Comparison of ENCODE assay signal across 17 cellular contexts in the genomic region with DNA sequence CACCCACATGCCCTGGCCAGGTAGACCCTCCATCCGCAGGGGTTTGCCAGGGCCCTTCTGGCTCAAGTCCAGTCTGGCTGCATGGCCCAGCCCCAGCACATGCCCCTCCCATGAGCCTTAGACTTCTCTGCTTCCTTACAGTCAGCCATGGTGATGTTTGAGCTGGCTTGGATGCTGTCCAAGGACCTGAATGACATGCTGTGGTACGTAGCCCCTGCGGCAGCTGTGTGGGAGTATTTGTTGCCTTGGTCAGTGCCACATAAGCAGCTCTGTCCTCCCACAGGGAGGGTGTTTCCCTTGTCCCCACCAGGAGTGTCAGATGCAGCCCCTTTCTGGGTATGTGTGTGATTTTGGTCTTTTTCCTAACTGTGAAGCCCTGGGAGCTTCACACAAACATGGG. TPM values are rescaled to one million over a fixed set of nuclear protein-coding genes. Genes with fewer than 3 reads are reported as not detected.
A peak's percentile ranks its signal among the peaks of the same experiment; 100 is the strongest.
DNase-seq lines count a peak whose midpoint lies in the region; ATAC-seq, FAIRE-seq and TF ChIP-seq lines count a peak whose summit lies in the region.
"Had no signal": no experiment of that assay in that cellular context is flagged by ENCODE, and none has a peak within 500 bp of the region (broad histone marks: within the 10 kb centered on the region; RNA-seq: fewer than 3 reads in every experiment).

No MANE protein-coding gene starts in this region.

- no peak for TF ChIP-seq CTCF in H1 (IDR thresholded peaks at IDR 0.05; ENCODE audit: control extremely low read depth in 1 of 3, insufficient read depth in 1 of 3, low read depth in 1 of 3, low read length in 3 of 3)
- TF ChIP-seq CTCF in osteocyte (IDR thresholded peaks at IDR 0.05): no peak

- H2BK12ac ChIP-seq in H1 (ENCODE audit: low read depth, low read length): no peak overlapping the region

- H3K27ac Mint-ChIP-seq in osteocyte (ENCODE audit: unreplicated experiment): peak overlapping the region; percentile 52

- H2BK120ac ChIP-seq in H1 (replicated peaks; ENCODE audit: low read depth, low read length): no peak overlapping the region

- H3K4me1 ChIP-seq in H1 (replicated peaks in 1 of 4; ENCODE audit: control insufficient read depth in 3 of 4, insufficient read depth in 4 of 4, low read length in 3 of 4): no peaks in the 10 kb centered on the region
- H3K4me1 ChIP-seq: parathyroid adenoma, thyroid gland had no signal

- no peak overlapping the region for H2AFZ ChIP-seq in H1 (ENCODE audit: low read length)
- H2AFZ ChIP-seq: parathyroid adenoma, PC-9 had no signal

- H3K79me2 ChIP-seq in H1 (ENCODE audit: control insufficient read depth in 1 of 2, insufficient read depth in 2 of 2, low read length in 2 of 2): no peaks in the 10 kb centered on the region
- H3K79me2 ChIP-seq: parathyroid adenoma had no signal

- no peak overlapping the region for H3K56ac ChIP-seq in H1 (replicated peaks; ENCODE audit: insufficient read length, low read depth, low read length)

- TF ChIP-seq RAD21 in H1 (IDR thresholded peaks at IDR 0.05 in 1 of 2, conservative IDR thresholded peaks at IDR 0.05 in 1 of 2; ENCODE audit: low read depth in 2 of 2, low read length in 2 of 2): no peak

- peaks cover 5% of the 10 kb centered on the region for H3K4me1 Mint-ChIP-seq in osteocyte (ENCODE audit: unreplicated experiment)

- H3K9me3 Mint-ChIP-seq in osteocyte (ENCODE audit: unreplicated experiment): no peaks in the 10 kb centered on the region

- in situ Hi-C loops in G401 (cut with HindIII; ENCODE audit: low sequenced_read_pairs): no loop called here

- TF ChIP-seq EP300 in H1 (IDR thresholded peaks at IDR 0.05; ENCODE audit: borderline replicate concordance in 1 of 2, low read depth in 2 of 2, low read length in 2 of 2): no peak

- POLR2A ChIA-PET in H1 (lab: Charles Lee; ENCODE audit: partially characterized antibody): interaction anchor here (1.0 to 2.4 kb wide), 3 partner anchors 12 to 126 kb away, joined by 3 to 8 read pairs (median 3); no protein-coding TSS in a partner anchor

- no peaks in the 10 kb centered on the region; the same call in 1 of the 2 replicates for H3K79me1 ChIP-seq in H1 (ENCODE audit: low read depth, low read length)

- DNase-seq in EH (ENCODE audit: low read depth) (peak; percentile 85), H1 (ENCODE audit: low read depth in 1 of 2, low spot score in 2 of 2) (no peak), osteocyte (ENCODE audit: extremely low spot score, unreplicated experiment) (no peak), G401 (ENCODE audit: low spot score) (no peak)
- DNase-seq in stimulated activated CD4-positive, alpha-beta T cell treated with anti-CD3 and anti-CD28 coated beads, Interleukin-15, amount 100 ng/mL, for 24 hours: no peak
- DNase-seq: activated CD4-positive, CD25-positive, alpha-beta regulatory T cell; Calu3; cerebellar nuclear complex; left ventricle myocardium superior; NCI-H2029; PC-9 had no signal

- peaks cover 0 to 7% of the 10 kb centered on the region in 2 experiments for H4K20me1 ChIP-seq in H1 (replicated peaks in 1 of 2; ENCODE audit: control insufficient read depth in 1 of 2, insufficient read depth in 2 of 2, low read length in 2 of 2)

- H3K27ac ChIP-seq in H1 (ENCODE audit: low read depth, low read length): no peak overlapping the region
- H3K27ac ChIP-seq: parathyroid adenoma, PC-9, thyroid gland had no signal

- H3K9me3 ChIP-seq in H1 (ENCODE audit: insufficient read depth in 2 of 2, low read depth in 1 of 2, low read length in 1 of 2): no peaks in the 10 kb centered on the region
- H3K9me3 ChIP-seq: thyroid gland had no signal

- peak overlapping the region; percentile 14 for H3K4ac ChIP-seq in H1 (replicated peaks; ENCODE audit: insufficient read length, low read depth, low read length)

- H3K4me3 Mint-ChIP-seq in osteocyte (ENCODE audit: unreplicated experiment): no peak overlapping the region

- H2BK5ac ChIP-seq in H1 (ENCODE audit: low read depth, low read length): no peak overlapping the region

- H3K27me3 ChIP-seq in H1 (replicated peaks in 1 of 4; ENCODE audit: control insufficient read depth in 3 of 4, extremely low read depth in 1 of 4, insufficient read depth in 3 of 4, low read length in 3 of 4): no peaks in the 10 kb centered on the region
- H3K27me3 ChIP-seq: thyroid gland had no signal

- CTCF ChIA-PET in H1 (lab: Charles Lee; ENCODE audit: partially characterized antibody): interaction anchor here (1.1 to 2.6 kb wide), 5 partner anchors 10 to 182 kb away, joined by 3 to 13 read pairs (median 4); no protein-coding TSS in a partner anchor

- peaks cover 11 to 49% (median 24%) of the 10 kb centered on the region in 4 experiments for H3K36me3 ChIP-seq in H1 (ENCODE audit: control insufficient read depth in 2 of 4, insufficient read depth in 4 of 4, low read length in 3 of 4)
- H3K36me3 ChIP-seq: thyroid gland had no signal

- H3K18ac ChIP-seq in H1 (ENCODE audit: extremely low read depth, low read length): no peak overlapping the region

- no peak overlapping the region for H3K9ac ChIP-seq in H1 (replicated peaks in 1 of 4; ENCODE audit: extremely low read depth in 1 of 4, low read depth in 3 of 4, low read length in 3 of 4)
- H3K9ac ChIP-seq: parathyroid adenoma had no signal

- WGBS in H1 (ENCODE audit: extremely low coverage in 1 of 2, insufficient coverage in 1 of 2, insufficient read length in 1 of 2, insufficient replicate concordance in 2 of 2, low coverage in 1 of 2, low lambda C conversion rate in 2 of 2, missing lambda C conversion rate in 1 of 2), 2 experiments: 82% methylated on average over 3 of the region's 3 CpGs; no CpG with 5 or more reads in 1 of the 2 experiments

- H3K14ac ChIP-seq in H1 (ENCODE audit: insufficient read length): no peak overlapping the region

- H4K91ac ChIP-seq in H1 (replicated peaks; ENCODE audit: insufficient read length, low read length): no peak overlapping the region

- H3K36me3 Mint-ChIP-seq in osteocyte (ENCODE audit: unreplicated experiment): no peaks in the 10 kb centered on the region

- ATAC-seq in HG02884 (IDR thresholded peaks at IDR 0.05; ENCODE audit: unreplicated experiment) (no peak), GM19023 (IDR thresholded peaks at IDR 0.05; ENCODE audit: unreplicated experiment) (no peak)
- ATAC-seq: left ventricle myocardium superior had no signal

- no peak overlapping the region for H2AK5ac ChIP-seq in H1 (ENCODE audit: low read depth, low read length)

- no peak overlapping the region for H2BK15ac ChIP-seq in H1 (ENCODE audit: low read length)

- H4K8ac ChIP-seq in H1 (ENCODE audit: extremely low read depth, insufficient read depth, low read length): no peak overlapping the region

- H3K4me2 ChIP-seq in H1 (ENCODE audit: insufficient read depth in 1 of 2, low read depth in 2 of 2, low read length in 2 of 2): no peak overlapping the region
- H3K4me2 ChIP-seq: PC-9 had no signal

- TF ChIP-seq POLR2A in H1 (IDR thresholded peaks at IDR 0.05; ENCODE audit: control extremely low read depth in 1 of 2, low read depth in 2 of 2, low read length in 2 of 2): no peak

- FAIRE-seq in H1 (lab: Jason Lieb, UNC): no peak
- FAIRE-seq: frontal cortex had no signal

- no peak overlapping the region for H3K4me3 ChIP-seq in H1 (ENCODE audit: extremely low read depth in 1 of 4, insufficient read depth in 2 of 4, low read depth in 3 of 4, low read length in 4 of 4)
- H3K4me3 ChIP-seq: PC-9, thyroid gland had no signal

- H4K5ac ChIP-seq in H1 (ENCODE audit: insufficient read length, low read depth, low read length): no peak overlapping the region

- no peaks in the 10 kb centered on the region for H3K27me3 Mint-ChIP-seq in osteocyte (ENCODE audit: unreplicated experiment)

- H3K23me2 ChIP-seq in H1 (ENCODE audit: low read depth, low read length): no peaks in the 10 kb centered on the region

- H2BK20ac ChIP-seq in H1 (ENCODE audit: low read length): no peak overlapping the region

- H3K23ac ChIP-seq in H1 (ENCODE audit: insufficient read length): no peak overlapping the region

RNA-seq across cellular contexts. Expression of a gene that starts 17.5 kb away (rescaled TPM):
- 26.3 TPM for polyA plus RNA-seq in PFSK-1 (2012; ENCODE audit: insufficient read length, low read depth)
- total RNA-seq in H1 (2021; fragmentation: NEBNext Ultra II Directional; extraction: Animal tissue kit (Norgen Biotek cat#: 25700)): 31.9 and 32.6 TPM in 2 replicates
- 37.7 and 40.0 TPM in 2 replicates for polyA plus RNA-seq in H1 (2011; rRNA removed)
- 48.7 TPM for polyA plus RNA-seq in H1 (2011; cell fraction: cytosol; rRNA removed)
- 93.4 TPM for polyA plus RNA-seq in H1 (2011; cell fraction: nucleus; rRNA removed)
- polyA plus RNA-seq in H1 (2012, experiment 1 of 2): 41.7 to 48.4 TPM (median 48.0 TPM) in 4 replicates
- 17.8 TPM for polyA plus RNA-seq in H1 (2012, experiment 2 of 2)
- polyA plus RNA-seq in H1 (2013, experiment 1 of 2): 20.6 TPM
- polyA plus RNA-seq in H1 (2013, experiment 2 of 2): 19.0 TPM
- 36.0 and 42.1 TPM in 2 replicates for polyA minus RNA-seq in H1 (2011; rRNA and poly(A)+ RNA removed)
- 18.7 TPM for polyA minus RNA-seq in H1 (2011; cell fraction: cytosol; rRNA and poly(A)+ RNA removed)
- 42.5 TPM for polyA minus RNA-seq in H1 (2011; cell fraction: nucleus; rRNA and poly(A)+ RNA removed)
- total RNA-seq in osteocyte: 3.0 and 3.7 TPM in 2 replicates
- total RNA-seq in G401 (2014; rRNA removed; shearing (Covaris generic)): 43.4 and 46.7 TPM in 2 replicates

RNA-seq across cellular contexts. Expression of a gene that starts 18.3 kb away (rescaled TPM):
- polyA plus RNA-seq in PFSK-1 (2012; ENCODE audit: insufficient read length, low read depth): 89.1 TPM
- total RNA-seq in H1 (2021; fragmentation: NEBNext Ultra II Directional; extraction: Animal tissue kit (Norgen Biotek cat#: 25700)): 67.5 and 74.6 TPM in 2 replicates
- polyA plus RNA-seq in H1 (2011; rRNA removed): 84.6 and 116 TPM in 2 replicates
- polyA plus RNA-seq in H1 (2011; cell fraction: cytosol; rRNA removed): 95.6 TPM
- polyA plus RNA-seq in H1 (2011; cell fraction: nucleus; rRNA removed): 104 TPM
- polyA plus RNA-seq in H1 (2012, experiment 1 of 2): 88.2 to 115 TPM (median 95.4 TPM) in 4 replicates
- 64.2 TPM for polyA plus RNA-seq in H1 (2012, experiment 2 of 2)
- polyA plus RNA-seq in H1 (2013, experiment 1 of 2): 82.0 TPM
- 79.3 TPM for polyA plus RNA-seq in H1 (2013, experiment 2 of 2)
- 111 and 119 TPM in 2 replicates for polyA minus RNA-seq in H1 (2011; rRNA and poly(A)+ RNA removed)
- polyA minus RNA-seq in H1 (2011; cell fraction: cytosol; rRNA and poly(A)+ RNA removed): 24.9 TPM
- 41.9 TPM for polyA minus RNA-seq in H1 (2011; cell fraction: nucleus; rRNA and poly(A)+ RNA removed)
- total RNA-seq in osteocyte: 72.5 and 74.9 TPM in 2 replicates
- total RNA-seq in G401 (2014; rRNA removed; shearing (Covaris generic)): 74.1 and 84.8 TPM in 2 replicates

RNA-seq across cellular contexts. Expression of a gene that starts 27.0 kb away (rescaled TPM):
- polyA plus RNA-seq in PFSK-1 (2012; ENCODE audit: insufficient read length, low read depth): 0.15 TPM
- 0.69 and 1.6 TPM in 2 replicates for total RNA-seq in H1 (2021; fragmentation: NEBNext Ultra II Directional; extraction: Animal tissue kit (Norgen Biotek cat#: 25700))
- polyA plus RNA-seq in H1 (2011; rRNA removed): 1.2 and 2.5 TPM in 2 replicates
- 1.4 TPM for polyA plus RNA-seq in H1 (2011; cell fraction: cytosol; rRNA removed)
- polyA plus RNA-seq in H1 (2011; cell fraction: nucleus; rRNA removed): 1.6 TPM
- 0.51 to 1.3 TPM (median 0.91 TPM) in 4 replicates for polyA plus RNA-seq in H1 (2012, experiment 1 of 2)
- 0.83 TPM for polyA plus RNA-seq in H1 (2012, experiment 2 of 2)
- 1.2 TPM for polyA plus RNA-seq in H1 (2013, experiment 1 of 2)
- 1.4 TPM for polyA plus RNA-seq in H1 (2013, experiment 2 of 2)
- 0.16 and 0.44 TPM in 2 replicates for polyA minus RNA-seq in H1 (2011; rRNA and poly(A)+ RNA removed)
- polyA minus RNA-seq in H1 (2011; cell fraction: cytosol; rRNA and poly(A)+ RNA removed): 1.1 TPM
- 4.3 TPM for polyA minus RNA-seq in H1 (2011; cell fraction: nucleus; rRNA and poly(A)+ RNA removed)
- not detected in 2 replicates for total RNA-seq in osteocyte
- total RNA-seq in G401 (2014; rRNA removed; shearing (Covaris generic)): not detected in 2 replicates
- total RNA-seq: Calu3, PC-9 had no signal

RNA-seq across cellular contexts. Expression of a gene that starts 49.7 kb away (rescaled TPM):
- 46.7 TPM for polyA plus RNA-seq in PFSK-1 (2012; ENCODE audit: insufficient read length, low read depth)
- 22.7 and 28.2 TPM in 2 replicates for total RNA-seq in H1 (2021; fragmentation: NEBNext Ultra II Directional; extraction: Animal tissue kit (Norgen Biotek cat#: 25700))
- polyA plus RNA-seq in H1 (2011; rRNA removed): 27.7 and 30.1 TPM in 2 replicates
- 30.9 TPM for polyA plus RNA-seq in H1 (2011; cell fraction: cytosol; rRNA removed)
- 25.1 TPM for polyA plus RNA-seq in H1 (2011; cell fraction: nucleus; rRNA removed)
- polyA plus RNA-seq in H1 (2012, experiment 1 of 2): 25.3 to 29.0 TPM (median 26.2 TPM) in 4 replicates
- 15.9 TPM for polyA plus RNA-seq in H1 (2012, experiment 2 of 2)
- polyA plus RNA-seq in H1 (2013, experiment 1 of 2): 23.5 TPM
- 23.6 TPM for polyA plus RNA-seq in H1 (2013, experiment 2 of 2)
- 46.6 and 48.7 TPM in 2 replicates for polyA minus RNA-seq in H1 (2011; rRNA and poly(A)+ RNA removed)
- 12.1 TPM for polyA minus RNA-seq in H1 (2011; cell fraction: cytosol; rRNA and poly(A)+ RNA removed)
- 28.4 TPM for polyA minus RNA-seq in H1 (2011; cell fraction: nucleus; rRNA and poly(A)+ RNA removed)
- 29.0 and 30.1 TPM in 2 replicates for total RNA-seq in osteocyte
- 60.2 and 63.3 TPM in 2 replicates for total RNA-seq in G401 (2014; rRNA removed; shearing (Covaris generic))
